In the genomic region with DNA sequence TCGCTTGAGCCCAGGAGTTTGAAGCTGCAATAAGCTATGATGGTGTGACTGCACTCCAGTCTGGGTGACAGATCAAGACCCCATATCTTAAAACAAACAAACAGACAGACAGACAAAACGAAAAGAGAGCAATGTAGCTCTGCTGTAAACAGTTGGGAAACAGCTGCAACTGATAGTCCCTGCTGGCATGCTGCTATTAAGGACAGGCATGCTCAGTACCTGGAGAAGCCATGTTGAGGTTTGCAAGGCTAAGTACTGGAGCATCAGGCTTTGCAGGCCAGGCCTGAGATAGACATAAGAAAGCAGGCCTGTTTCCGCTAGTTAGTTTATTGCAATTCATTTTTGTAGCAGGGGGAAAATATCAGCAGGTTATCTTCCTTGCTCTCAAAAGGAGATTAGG, we compare ENCODE assay signal across 35 cellular contexts.
"Had no signal": no experiment of that assay in that cellular context is flagged by ENCODE, and none has a peak within 500 bp of the region (broad histone marks: within the 10 kb centered on the region; RNA-seq: fewer than 3 reads in every experiment).

No MANE protein-coding gene starts in this region.

- H3K36me3 ChIP-seq: MG63 had no signal

- H3K9me3 ChIP-seq: MG63 had no signal

- H3K4me3 ChIP-seq: MG63 had no signal

- DNase-seq: Kasumi-1, MG63, MM.1S, MV-4-11, NCI-H1048, NCI-H1092, NCI-H1092 treated with DMSO at 0.1 percent for 48 hours, NCI-H1105, NCI-H1105 treated with DMSO at 0.1 percent for 48 hours, NCI-H1417, NCI-H1417 treated with DMSO at 0.1 percent for 48 hours, NCI-H1436, NCI-H1436 treated with DMSO at 0.1 percent for 48 hours, NCI-H146, NCI-H1694, NCI-H1694 treated with DMSO at 0.1 percent for 48 hours, NCI-H187, NCI-H187 treated with DMSO at 0.1 percent for 48 hours, NCI-H1930, NCI-H2029, NCI-H2029 treated with DMSO at 0.1 percent for 48 hours, NCI-H2081, NCI-H2081 treated with DMSO at 0.1 percent for 48 hours, NCI-H2107, NCI-H2171, NCI-H2171 treated with DMSO at 0.1 percent for 48 hours, NCI-H2227 treated with DMSO at 0.1 percent for 48 hours, NCI-H226, NCI-H345, NCI-H446, NCI-H446 treated with DMSO at 0.1 percent for 48 hours, NCI-H510A, NCI-H510A treated with DMSO at 0.1 percent for 48 hours, NCI-H524, NCI-H524 treated with DMSO at 0.1 percent for 48 hours had no signal
